ENCODE assay signal across 25 cellular contexts in the genomic region with DNA sequence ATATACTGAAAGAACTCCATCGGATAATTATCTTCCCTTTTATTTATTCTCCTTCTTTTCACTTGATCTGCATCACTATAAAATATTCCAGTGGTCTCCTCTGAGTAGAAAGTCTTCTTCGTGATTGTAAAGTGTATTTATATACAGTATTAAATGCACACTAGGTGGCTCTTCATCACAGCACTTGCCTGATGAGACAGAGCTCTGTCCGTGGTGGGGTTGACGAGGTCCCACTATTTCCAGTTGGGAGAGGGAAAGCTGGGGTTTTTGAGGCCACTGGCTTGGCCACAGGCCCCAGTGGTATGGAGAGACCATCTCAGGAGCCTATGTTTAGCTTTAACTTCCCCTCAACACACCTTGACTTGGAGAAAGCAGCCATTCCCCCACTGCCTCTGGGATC. TPM values are rescaled to one million over a fixed set of nuclear protein-coding genes. Genes with fewer than 3 reads are reported as not detected.
DNase-seq lines count a peak whose midpoint lies in the region; ATAC-seq and TF ChIP-seq lines count a peak whose summit lies in the region.
"Had no signal": no experiment of that assay in that cellular context is flagged by ENCODE, and none has a peak within 500 bp of the region (broad histone marks: within the 10 kb centered on the region; RNA-seq: fewer than 3 reads in every experiment).

No MANE protein-coding gene starts in this region.

- no peaks in the 10 kb centered on the region for H3K36me3 ChIP-seq in heart right ventricle
- no peaks in the 10 kb centered on the region for H3K36me3 ChIP-seq in adipocyte (ENCODE audit: control insufficient read depth, insufficient read depth, low read length, severe bottlenecking)
- H3K36me3 ChIP-seq in hepatocyte (replicated peaks; ENCODE audit: insufficient read depth, low read depth) = no peaks in the 10 kb centered on the region
- no peaks in the 10 kb centered on the region for H3K36me3 ChIP-seq in transverse colon
- H3K36me3 ChIP-seq: ascending aorta, colonic mucosa, Peyer's patch had no signal

- H3K27me3 Mint-ChIP-seq in endothelial cell (ENCODE audit: unreplicated experiment) = peaks cover 1% of the 10 kb centered on the region

- no peaks in the 10 kb centered on the region for H4K20me1 ChIP-seq in hepatocyte (ENCODE audit: insufficient read depth, poor library complexity, severe bottlenecking)

- TF ChIP-seq CTCF in heart right ventricle (IDR thresholded peaks at IDR 0.05) (peak in 7 of 9 donors; percentile 9 to 42 (median 29)), hepatocyte (IDR thresholded peaks at IDR 0.05; ENCODE audit: poor library complexity) (peak; percentile 35), transverse colon (IDR thresholded peaks at IDR 0.05) (peak in 2 of 5 experiments; percentile 4 to 14), endothelial cell (IDR thresholded peaks at IDR 0.05; ENCODE audit: unreplicated experiment) (no peak)

- no peaks in the 10 kb centered on the region for H3K9me2 ChIP-seq in hepatocyte (replicated peaks; ENCODE audit: insufficient read depth)

- no peak overlapping the region for H3K4me3 ChIP-seq in heart right ventricle
- no peak overlapping the region for H3K4me3 ChIP-seq in right cardiac atrium (ENCODE audit: low read length)
- no peak overlapping the region for H3K4me3 ChIP-seq in adipocyte (ENCODE audit: low read length)
- H3K4me3 ChIP-seq in hepatocyte = no peak overlapping the region
- H3K4me3 ChIP-seq in transverse colon = no peak overlapping the region
- H3K4me3 ChIP-seq: ascending aorta, colonic mucosa, Peyer's patch had no signal

- H3K27ac ChIP-seq in heart right ventricle (no peak overlapping the region), right cardiac atrium (ENCODE audit: low read length) (no peak overlapping the region), hepatocyte (no peak overlapping the region), transverse colon (peak overlapping the region in 3 of 4 donors; percentile 29 to 64 (median 42))
- H3K27ac ChIP-seq: ascending aorta, colonic mucosa, KMS-11, Peyer's patch had no signal

- no peak overlapping the region for H2AFZ ChIP-seq in hepatocyte

- intact Hi-C loops in heart right ventricle (cut with DNase I) (loop anchor here in 3 of 10 donors (5.0 to 10.0 kb wide), 2 partner anchors 131 to 133 kb away; no protein-coding TSS in a partner anchor), right cardiac atrium (cut with DNase I) (no loop called here), transverse colon (cut with DNase I; ENCODE audit: low total_unique reads) (no loop called here)

- DNase-seq in heart right ventricle (no peak), right cardiac atrium (no peak), adipocyte (ENCODE audit: low read depth) (peak; percentile 43), hepatocyte (ENCODE audit: low spot score) (no peak), transverse colon (no peak), endothelial cell (ENCODE audit: low spot score) (no peak), HCEC 1CT (no peak)
- DNase-seq: activated CD4-positive, alpha-beta T cell treated with anti-CD3 and anti-CD28 coated beads, Interleukin-2, amount 50 U/mL, for 1 hour; activated CD8-positive, alpha-beta memory T cell treated with anti-CD3 and anti-CD28 coated beads, Interleukin-2, amount 50 U/mL, for 48 hours; activated naive CD4-positive, alpha-beta T cell treated with Interleukin-2 at 50 U/mL for 16 hours; CD4-positive, alpha-beta T cell; colonic mucosa; DMS53; glutamatergic neuron; mesendoderm; NCI-H1105; NCI-H526; Peyer's patch; stimulated activated CD4-positive, alpha-beta T cell treated with anti-CD3 and anti-CD28 coated beads, Interleukin-1b, Interleukin-23, amount 100 ng/mL, for 48 hours had no signal

- ATAC-seq in heart right ventricle (peak in 3 of 8 donors; percentile 29 to 39 (median 39)), right cardiac atrium (no peak), HG03139 (IDR thresholded peaks at IDR 0.05; ENCODE audit: unreplicated experiment) (no peak)

- peaks cover 0 to 12% (median 0%) of the 10 kb centered on the region in 9 donors for H3K4me1 ChIP-seq in heart right ventricle
- H3K4me1 ChIP-seq in right cardiac atrium (ENCODE audit: control insufficient read depth, insufficient read depth, low read length) = no peaks in the 10 kb centered on the region
- H3K4me1 ChIP-seq in adipocyte (ENCODE audit: control insufficient read depth, insufficient read depth, low read length) = peaks cover 5% of the 10 kb centered on the region
- H3K4me1 ChIP-seq in hepatocyte (ENCODE audit: insufficient read depth) = no peaks in the 10 kb centered on the region
- peaks cover 0 to 8% (median 2%) of the 10 kb centered on the region in 4 donors for H3K4me1 ChIP-seq in transverse colon
- H3K4me1 ChIP-seq: colonic mucosa, Peyer's patch had no signal

- H3K4me1 Mint-ChIP-seq in endothelial cell (ENCODE audit: unreplicated experiment) = no peaks in the 10 kb centered on the region

- no peak overlapping the region for H3K9ac ChIP-seq in adipocyte (ENCODE audit: low read length)
- H3K9ac ChIP-seq: KMS-11 had no signal

- H3K4me2 ChIP-seq in hepatocyte = no peak overlapping the region
- H3K4me2 ChIP-seq: KMS-11 had no signal

- no peak for TF ChIP-seq POLR2A in transverse colon (IDR thresholded peaks at IDR 0.05)

- no peaks in the 10 kb centered on the region for H3K79me2 ChIP-seq in hepatocyte

- H3K27ac Mint-ChIP-seq in endothelial cell (ENCODE audit: unreplicated experiment) = no peak overlapping the region
- H3K27ac Mint-ChIP-seq: CD4-positive, alpha-beta T cell; stimulated activated naive CD8-positive, alpha-beta T cell treated with anti-CD3 and anti-CD28 coated beads, Interleukin-15, Interleukin-2, amounts not matched to agents 100 ng/mL and 50 ng/mL, for 24 hours; type B pancreatic cell had no signal

- in situ Hi-C loops in transverse colon (cut with MboI; ENCODE audit: low pct_ligation_motif_present in 1 of 4, low pct_unique_long_range_greater_than_20kb in 1 of 4, low sequenced_read_pairs in 3 of 4) = loop anchor here in 2 of 4 donors (25.0 kb wide), 2 partner anchors 159 to 234 kb away; no protein-coding TSS in a partner anchor

- no peaks in the 10 kb centered on the region for H3K36me3 Mint-ChIP-seq in endothelial cell (ENCODE audit: low read depth, unreplicated experiment)
- H3K36me3 Mint-ChIP-seq: type B pancreatic cell had no signal

- H3K27me3 ChIP-seq in heart right ventricle = no peaks in the 10 kb centered on the region
- H3K27me3 ChIP-seq in right cardiac atrium (ENCODE audit: control insufficient read depth, insufficient read depth) = no peaks in the 10 kb centered on the region
- peaks cover 69% of the 10 kb centered on the region for H3K27me3 ChIP-seq in adipocyte (replicated peaks; ENCODE audit: control insufficient read depth, insufficient read depth, low read length)
- peaks cover 19% of the 10 kb centered on the region for H3K27me3 ChIP-seq in hepatocyte
- peaks cover 13% of the 10 kb centered on the region for H3K27me3 ChIP-seq in transverse colon
- H3K27me3 ChIP-seq: ascending aorta, Peyer's patch had no signal

- H3K9me3 ChIP-seq in heart right ventricle (no peaks in the 10 kb centered on the region), right cardiac atrium (ENCODE audit: control insufficient read depth, low read length) (no peaks in the 10 kb centered on the region), adipocyte (ENCODE audit: control insufficient read depth, low read length) (no peaks in the 10 kb centered on the region), hepatocyte (ENCODE audit: low read depth) (no peaks in the 10 kb centered on the region), transverse colon (no peaks in the 10 kb centered on the region)
- H3K9me3 ChIP-seq: ascending aorta, colonic mucosa, Peyer's patch had no signal

- WGBS in heart right ventricle, 2 donors = 43 to 45% methylated on average over 4 of the region's 4 CpGs
- 41% methylated on average over 4 of the region's 4 CpGs for WGBS in right cardiac atrium
- 58% methylated on average over 4 of the region's 4 CpGs for WGBS in hepatocyte (ENCODE audit: low lambda C conversion rate, missing lambda C conversion rate)
- 39 to 49% methylated on average over 4 of the region's 4 CpGs for WGBS in transverse colon (ENCODE audit: low coverage in 1 of 2), 2 donors

- no peaks in the 10 kb centered on the region for H3K9me3 Mint-ChIP-seq in endothelial cell (ENCODE audit: unreplicated experiment)
- H3K9me3 Mint-ChIP-seq: CD4-positive, alpha-beta T cell; stimulated activated naive CD8-positive, alpha-beta T cell treated with anti-CD3 and anti-CD28 coated beads, Interleukin-15, Interleukin-2, amounts not matched to agents 100 ng/mL and 50 ng/mL, for 24 hours; type B pancreatic cell had no signal

- H3K4me3 Mint-ChIP-seq in endothelial cell (ENCODE audit: unreplicated experiment) = no peak overlapping the region
- H3K4me3 Mint-ChIP-seq: CD4-positive, alpha-beta T cell; stimulated activated naive CD8-positive, alpha-beta T cell treated with anti-CD3 and anti-CD28 coated beads, Interleukin-15, Interleukin-2, amounts not matched to agents 100 ng/mL and 50 ng/mL, for 24 hours; type B pancreatic cell had no signal

- TF ChIP-seq EP300 in transverse colon (IDR thresholded peaks at IDR 0.05; ENCODE audit: low read depth) = no peak

RNA-seq across cellular contexts. Expression of gene ZBTB16, which starts 31.6 kb away (rescaled TPM):
- total RNA-seq in heart right ventricle = 100 to 1,000 TPM in 1 of 10 donors, 10 to 100 TPM in 9; 18.3 to 108 (median 72.9) TPM
- 10 to 100 TPM; 21.1 to 39.6 TPM for polyA plus RNA-seq in heart right ventricle
- total RNA-seq in right cardiac atrium = 10 to 100 TPM; 61.5 to 89.7 (median 79.4) TPM
- 49.8 TPM for polyA plus RNA-seq in right cardiac atrium
- total RNA-seq in hepatocyte = 21.0 and 30.1 TPM in 2 replicates
- 52.3 and 67.5 TPM in 2 replicates for polyA plus RNA-seq in hepatocyte
- 100 to 1,000 TPM; 108 to 271 (median 155) TPM for total RNA-seq in transverse colon
- 0.54 TPM for total RNA-seq in endothelial cell (ENCODE audit: unreplicated experiment)

RNA-seq across cellular contexts. Expression of gene HTR3A, which starts 53.0 kb away (rescaled TPM):
- total RNA-seq in heart right ventricle = under 1 TPM in 1 of 10 donors, not detected in 9; 0.16 TPM
- under 1 TPM in 1 of 2 donors, not detected in 1; 0.07 TPM for polyA plus RNA-seq in heart right ventricle
- total RNA-seq in right cardiac atrium = not detected
- polyA plus RNA-seq in right cardiac atrium = 0.09 TPM
- total RNA-seq in hepatocyte = not detected in 2 replicates
- polyA plus RNA-seq in hepatocyte = not detected in 2 replicates
- under 1 TPM in 2 of 4 donors, not detected in 2; 0.41 to 0.95 TPM for total RNA-seq in transverse colon
- not detected for total RNA-seq in endothelial cell (ENCODE audit: unreplicated experiment)
- total RNA-seq: ascending aorta; CD4-positive, alpha-beta T cell had no signal
- polyA plus RNA-seq: neural cell had no signal

Comparison
In these comparisons a context has a peak if more than half of its experiments do, and no peak if none do; other contexts are left out.
1. H3K27ac ChIP-seq: peak in transverse colon (3 of 4); none in heart right ventricle (0 of 10), right cardiac atrium (single experiment) and hepatocyte (single experiment).
2. RNA of gene ZBTB16, which starts 31.6 kb away (total RNA-seq): 108 to 271 TPM in transverse colon, 61.5 to 89.7 TPM in right cardiac atrium, 18.3 to 108 TPM in heart right ventricle and 21.0 to 30.1 TPM in hepatocyte; 0.54 TPM in endothelial cell (single experiment); every median in the first group is over 10 times any median in the second.